ENCODE assay signal across 8 cellular contexts in the genomic region with DNA sequence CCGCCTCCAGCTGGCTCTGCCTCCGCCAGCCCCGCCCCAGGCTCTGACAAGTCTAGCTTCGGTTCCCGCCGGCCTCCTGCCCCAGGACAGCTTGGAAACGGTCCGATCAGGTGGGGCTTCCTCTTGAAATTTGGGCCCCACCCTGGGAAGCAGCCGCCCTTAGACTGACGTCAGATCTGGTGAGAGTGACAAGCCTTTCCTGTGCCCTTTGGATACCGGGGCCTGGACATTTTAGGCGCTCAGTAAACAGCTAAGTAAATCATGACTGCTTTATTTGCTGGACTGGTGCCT. TPM values are rescaled to one million over a fixed set of nuclear protein-coding genes. Genes with fewer than 3 reads are reported as not detected.
DNase-seq lines count a peak whose midpoint lies in the region; ATAC-seq and TF ChIP-seq lines count a peak whose summit lies in the region.

No MANE protein-coding gene starts in this region.

- intact Hi-C loops in left cardiac atrium (cut with DNase I), result no loop called here
- intact Hi-C loops in body of pancreas (cut with DNase I), result no loop called here

- H3K56ac ChIP-seq in mesendoderm (ENCODE audit: low read length), result peak overlapping the region; percentile 77

- H2BK120ac ChIP-seq in mesendoderm (ENCODE audit: low read depth, low read length), result no peak overlapping the region

- H3K4me1 ChIP-seq in cardiac muscle cell (ENCODE audit: low read depth) (peaks cover 15% of the 10 kb centered on the region), body of pancreas (peaks cover 58% of the 10 kb centered on the region), mesendoderm (ENCODE audit: control insufficient read depth, low read depth, low read length) (peaks cover 6% of the 10 kb centered on the region), urinary bladder (ENCODE audit: insufficient read depth) (no peaks in the 10 kb centered on the region)

- no peaks in the 10 kb centered on the region for H3K79me2 ChIP-seq in mesendoderm (ENCODE audit: control insufficient read depth, insufficient read depth, low read length)

- no peak overlapping the region for H2BK5ac ChIP-seq in mesendoderm (ENCODE audit: low read length)

- H4K5ac ChIP-seq in mesendoderm (ENCODE audit: low read length), result no peak overlapping the region

- H4K8ac ChIP-seq in mesendoderm (ENCODE audit: low read depth, low read length), result no peak overlapping the region

- H3K27ac ChIP-seq in cardiac muscle cell (peak overlapping the region; percentile 70), body of pancreas (peak overlapping the region; percentile 65 to 91 (median 85)), mesendoderm (ENCODE audit: low read depth, low read length) (peak overlapping the region; percentile 47), urinary bladder (ENCODE audit: low read depth) (peak overlapping the region; percentile 55)

- peak overlapping the region; percentile 29 for H3K4me3 ChIP-seq in cardiac muscle cell
- no peak overlapping the region for H3K4me3 ChIP-seq in body of pancreas
- H3K4me3 ChIP-seq in mesendoderm (ENCODE audit: low read length), result no peak overlapping the region
- H3K4me3 ChIP-seq in urinary bladder (ENCODE audit: low read depth, low read length), result peak overlapping the region; percentile 34

- peak overlapping the region; percentile 11 for H3K18ac ChIP-seq in mesendoderm (ENCODE audit: low read length)

- H3K23ac ChIP-seq in mesendoderm (ENCODE audit: low read length), result no peak overlapping the region

- H3K36me3 ChIP-seq in cardiac muscle cell (no peaks in the 10 kb centered on the region), body of pancreas (replicated peaks in 1 of 2; ENCODE audit: insufficient read depth in 1 of 2, low read depth in 2 of 2) (no peaks in the 10 kb centered on the region), mesendoderm (ENCODE audit: control insufficient read depth, insufficient read depth, low read length) (no peaks in the 10 kb centered on the region), urinary bladder (ENCODE audit: insufficient read depth) (no peaks in the 10 kb centered on the region)

- no peak overlapping the region for H2BK15ac ChIP-seq in mesendoderm (replicated peaks; ENCODE audit: low read depth)

- no peak for TF ChIP-seq POLR2A in body of pancreas (IDR thresholded peaks at IDR 0.05)

- H3K9me3 ChIP-seq in cardiac muscle cell (ENCODE audit: low read depth), result no peaks in the 10 kb centered on the region
- H3K9me3 ChIP-seq in body of pancreas, result no peaks in the 10 kb centered on the region

- DNase-seq in cardiac muscle cell (ENCODE audit: low read depth in 1 of 2, low spot score in 1 of 2) (no peak), left cardiac atrium (no peak), body of pancreas (no peak), mesendoderm (no peak), NCI-H526 treated with DMSO at 0.1 percent for 48 hours (lab: John Stamatoyannopoulos, UW) (no peak)
- no peak for DNase-seq in effector CD8-positive, alpha-beta T cell (lab: John Stamatoyannopoulos, UW)

- TF ChIP-seq CTCF in cardiac muscle cell (IDR thresholded peaks at IDR 0.05; ENCODE audit: low read depth, low read length) (no peak), body of pancreas (IDR thresholded peaks at IDR 0.05) (no peak)

- H3K4me2 ChIP-seq in mesendoderm (ENCODE audit: low read length), result peak overlapping the region; percentile 7

- H3K27me3 ChIP-seq in cardiac muscle cell (no peaks in the 10 kb centered on the region), body of pancreas (no peaks in the 10 kb centered on the region), mesendoderm (ENCODE audit: insufficient read depth, low read length, poor library complexity) (no peaks in the 10 kb centered on the region)

- H3K79me1 ChIP-seq in mesendoderm (ENCODE audit: low read length), result no peaks in the 10 kb centered on the region

- H2AK5ac ChIP-seq in mesendoderm (ENCODE audit: low read length), result no peak overlapping the region

- WGBS in body of pancreas, 2 donors, result 0% methylated on average over 2 to 12 of the region's 12 CpGs
- no CpG with 5 or more reads among the region's 12 CpGs for WGBS in mesendoderm (ENCODE audit: extremely low coverage, insufficient coverage, low lambda C conversion rate)
- WGBS in urinary bladder, result under 1% methylated on average over 12 of the region's 12 CpGs

- peak overlapping the region; percentile 62 for H3K9ac ChIP-seq in mesendoderm (ENCODE audit: low read length)

- no peak overlapping the region for H3K4ac ChIP-seq in mesendoderm (ENCODE audit: low read depth, low read length)

- no peak for ATAC-seq in left cardiac atrium
- no peak for ATAC-seq in body of pancreas
- ATAC-seq in GM18520 (IDR thresholded peaks at IDR 0.05; ENCODE audit: unreplicated experiment), result no peak

RNA-seq across cellular contexts. Expression of a gene that starts 0.4 kb away (rescaled TPM):
- 3.6 and 6.4 TPM in 2 replicates for total RNA-seq in cardiac muscle cell
- polyA plus RNA-seq in cardiac muscle cell, result 2.4 and 6.2 TPM in 2 replicates
- total RNA-seq in left cardiac atrium, result 1 to 10 TPM; 1.7 to 1.8 TPM
- total RNA-seq in body of pancreas, result 1 to 10 TPM in 1 of 2 donors, under 1 TPM in 1; 0.99 to 2.3 TPM
- 3.6 TPM for polyA plus RNA-seq in mesendoderm (2013, experiment 1 of 2)
- polyA plus RNA-seq in mesendoderm (2013, experiment 2 of 2), result 3.0 TPM
- 2.9 TPM for total RNA-seq in urinary bladder
- 3.0 TPM for polyA plus RNA-seq in urinary bladder

RNA-seq across cellular contexts. Expression of a gene that starts 0.4 kb away (rescaled TPM):
- total RNA-seq in cardiac muscle cell, result 28.5 and 40.4 TPM in 2 replicates
- polyA plus RNA-seq in cardiac muscle cell, result 35.6 and 39.0 TPM in 2 replicates
- 1 to 10 TPM; 5.8 to 7.2 TPM for total RNA-seq in left cardiac atrium
- 10 to 100 TPM in 1 of 2 donors, 1 to 10 TPM in 1; 4.4 to 11.2 TPM for total RNA-seq in body of pancreas
- 6.2 TPM for polyA plus RNA-seq in mesendoderm (2013, experiment 1 of 2)
- polyA plus RNA-seq in mesendoderm (2013, experiment 2 of 2), result 6.0 TPM
- total RNA-seq in urinary bladder, result 2.3 TPM
- 12.0 TPM for polyA plus RNA-seq in urinary bladder

RNA-seq across cellular contexts. Expression of a gene that starts 3.8 kb away (rescaled TPM):
- total RNA-seq in cardiac muscle cell (3.4 and 5.0 TPM in 2 replicates), left cardiac atrium (10 to 100 TPM; 24.6 to 26.6 TPM), body of pancreas (10 to 100 TPM; 13.0 to 20.4 TPM), urinary bladder (2.5 TPM)
- polyA plus RNA-seq in cardiac muscle cell (3.3 and 4.3 TPM in 2 replicates), urinary bladder (7.0 TPM)
- polyA plus RNA-seq in mesendoderm (2013, experiment 1 of 2), result 1.1 TPM
- polyA plus RNA-seq in mesendoderm (2013, experiment 2 of 2), result 1.3 TPM

RNA-seq across cellular contexts. Expression of a gene that starts 7.4 kb away (rescaled TPM):
- total RNA-seq in cardiac muscle cell (61.0 and 75.3 TPM in 2 replicates), left cardiac atrium (10 to 100 TPM; 53.1 to 68.8 TPM), body of pancreas (100 to 1,000 TPM in 1 of 2 donors, 10 to 100 TPM in 1; 75.8 to 103 TPM), urinary bladder (19.5 TPM)
- polyA plus RNA-seq in cardiac muscle cell (106 and 110 TPM in 2 replicates), urinary bladder (52.9 TPM)
- 76.8 TPM for polyA plus RNA-seq in mesendoderm (2013, experiment 1 of 2)
- polyA plus RNA-seq in mesendoderm (2013, experiment 2 of 2), result 74.0 TPM

RNA-seq across cellular contexts. Expression of a gene that starts 20.7 kb away (rescaled TPM):
- total RNA-seq in cardiac muscle cell, result 26.4 and 29.2 TPM in 2 replicates
- 16.4 and 18.1 TPM in 2 replicates for polyA plus RNA-seq in cardiac muscle cell
- 1 to 10 TPM; 1.4 to 6.6 TPM for total RNA-seq in left cardiac atrium
- total RNA-seq in body of pancreas, result not detected
- polyA plus RNA-seq in mesendoderm (2013, experiment 1 of 2), result 0.06 TPM
- 0.06 TPM for polyA plus RNA-seq in mesendoderm (2013, experiment 2 of 2)
- total RNA-seq in urinary bladder, result 0.79 TPM
- polyA plus RNA-seq in urinary bladder, result 0.39 TPM

Comparison
In these comparisons a context has a peak if more than half of its experiments do, and no peak if none do; other contexts are left out.
1. H3K4me3 ChIP-seq: peak in cardiac muscle cell (single experiment) and urinary bladder (single experiment); none in body of pancreas (0 of 2) and mesendoderm (single experiment).
2. Peak in every context shown above with its lines, with median percentiles within 50 percentile points of each other: H3K27ac ChIP-seq.